Comparison of ENCODE assay signal across 37 cellular contexts in the genomic region with DNA sequence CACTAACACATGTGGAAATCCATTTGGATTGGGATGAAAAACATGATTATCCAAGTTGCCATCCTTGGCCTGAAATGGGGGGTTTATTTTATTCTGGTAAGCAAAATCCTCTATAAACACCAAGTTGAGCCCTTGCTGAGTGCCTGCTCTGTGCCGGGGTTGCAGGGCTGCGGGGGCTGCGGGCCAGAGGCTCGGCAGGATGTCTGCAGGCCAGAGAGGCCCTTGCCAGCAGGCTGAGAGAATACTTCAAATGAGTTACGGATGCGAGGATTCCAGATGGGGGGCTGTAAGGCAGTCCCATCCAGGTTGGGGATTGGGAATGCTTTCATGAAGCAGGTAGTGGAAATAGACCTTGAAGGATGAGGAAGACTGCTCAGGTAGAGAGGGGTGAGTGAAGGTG. TPM values are rescaled to one million over a fixed set of nuclear protein-coding genes. Genes with fewer than 3 reads are reported as not detected.
"Had no signal": no experiment of that assay in that cellular context is flagged by ENCODE, and none has a peak within 500 bp of the region (broad histone marks: within the 10 kb centered on the region; RNA-seq: fewer than 3 reads in every experiment).

No MANE protein-coding gene starts in this region.

- FAIRE-seq: astrocyte, TTC549 had no signal

- H3K36me3 ChIP-seq: adrenal gland, brain microvascular endothelial cell, breast epithelium, cardiac muscle cell had no signal

- H3K4me3 ChIP-seq: adrenal gland, body of pancreas, breast epithelium, cardiac muscle cell had no signal

- H3K9me3 ChIP-seq: adrenal gland, body of pancreas, breast epithelium had no signal

- H3K27ac ChIP-seq: adrenal gland, body of pancreas, brain microvascular endothelial cell, breast epithelium, cardiac muscle cell, VCaP had no signal

- H3K27me3 ChIP-seq: adrenal gland, body of pancreas, breast epithelium had no signal

- H3K4me1 ChIP-seq: adrenal gland, body of pancreas, breast epithelium had no signal

- DNase-seq: activated B cell treated with CpG ODN at 0.5 μM for 24 hours; activated CD4-positive, alpha-beta memory T cell treated with anti-CD3 and anti-CD28 coated beads for 36 hours; activated CD4-positive, alpha-beta T cell treated with anti-CD3 and anti-CD28 coated beads for 4 hours; activated CD4-positive, alpha-beta T cell treated with anti-CD3 and anti-CD28 coated beads, Interleukin-2, amount 10 ng/mL, durations not matched to agents 24 days and 14 days; activated CD4-positive, alpha-beta T cell treated with anti-CD3 and anti-CD28 coated beads, Interleukin-2, amount 50 U/mL, for 1 hour; activated CD4-positive, alpha-beta T cell treated with anti-CD3 and anti-CD28 coated beads, Interleukin-2, amount 50 U/mL, for 4 hours; activated CD4-positive, CD25-positive, alpha-beta regulatory T cell treated with anti-CD3 and anti-CD28 coated beads, Interleukin-2, amount 50 U/mL, for 72 hours; activated CD8-positive, alpha-beta memory T cell treated with anti-CD3 and anti-CD28 coated beads, Interleukin-2, amount 50 U/mL, for 4 hours; activated CD8-positive, alpha-beta T cell treated with anti-CD3 and anti-CD28 coated beads for 36 hours; activated effector memory CD4-positive, alpha-beta T cell treated with anti-CD3 and anti-CD28 coated beads, Interleukin-2, amount 50 U/mL, for 16 hours; activated gamma-delta T cell treated with Interleukin-2 at 50 U/mL for 16 hours; activated naive CD4-positive, alpha-beta T cell; activated naive CD4-positive, alpha-beta T cell treated with anti-CD3 and anti-CD28 coated beads for 36 hours; activated naive CD4-positive, alpha-beta T cell treated with anti-CD3 and anti-CD28 coated beads, Interleukin-2, amount 50 U/mL, for 16 hours; activated naive CD8-positive, alpha-beta T cell treated with anti-CD3 and anti-CD28 coated beads for 36 hours; activated T-cell treated with anti-CD3 and anti-CD28 coated beads for 4 hours; activated T-cell treated with anti-CD3 and anti-CD28 coated beads, Interleukin-2, amount 50 U/mL, for 1 hour; activated T-cell treated with anti-CD3 and anti-CD28 coated beads, Interleukin-2, amount 50 U/mL, for 4 hours; activated T-cell treated with anti-CD3 and anti-CD28 coated beads, Interleukin-2, amount 50 U/mL, for 72 hours; adrenal gland; amniotic stem cell; body of pancreas; brain microvascular endothelial cell; caudate nucleus; T-helper 1 cell; T-helper 2 cell; T-helper 9 cell had no signal

- ATAC-seq: activated CD8-positive, alpha-beta T cell treated with anti-CD3 and anti-CD28 coated beads for 36 hours; activated naive CD4-positive, alpha-beta T cell treated with anti-CD3 and anti-CD28 coated beads, Interleukin-2, amount 50 U/mL, for 72 hours; activated T-cell treated with anti-CD3 and anti-CD28 coated beads, Interleukin-2, amount 50 U/mL, for 4 hours; activated T-cell treated with anti-CD3 and anti-CD28 coated beads, Interleukin-2, amount 50 U/mL, for 72 hours; activated T-helper 17 cell treated with anti-CD3 and anti-CD28 coated beads, Interleukin-2, amount 50 U/mL, for 72 hours; body of pancreas had no signal

RNA-seq across cellular contexts. Expression of a gene that starts 9.5 kb away (rescaled TPM):
- total RNA-seq: activated B cell treated with CpG ODN at 0.5 μM for 24 hours; activated CD4-positive, alpha-beta memory T cell treated with anti-CD3 and anti-CD28 coated beads for 36 hours; activated CD4-positive, alpha-beta T cell treated with anti-CD3 and anti-CD28 coated beads, Interleukin-2, amount 10 ng/mL, durations not matched to agents 24 days and 14 days; activated CD8-positive, alpha-beta memory T cell treated with anti-CD3 and anti-CD28 coated beads for 36 hours; activated CD8-positive, alpha-beta T cell treated with anti-CD3 and anti-CD28 coated beads for 36 hours; activated naive CD4-positive, alpha-beta T cell treated with anti-CD3 and anti-CD28 coated beads for 36 hours; activated naive CD4-positive, alpha-beta T cell treated with anti-CD3 and anti-CD28 coated beads, Interleukin-2, amount 50 U/mL, for 72 hours; activated naive CD8-positive, alpha-beta T cell treated with anti-CD3 and anti-CD28 coated beads for 36 hours; activated T-cell treated with anti-CD3 and anti-CD28 coated beads, Interleukin-2, amount 50 U/mL, for 4 hours; activated T-cell treated with anti-CD3 and anti-CD28 coated beads, Interleukin-2, amount 50 U/mL, for 72 hours; activated T-helper 1 cell treated with anti-CD3 and anti-CD28 coated beads, Interleukin-12 subunit alpha, Interleukin-12 subunit beta, Interleukin-2, Interleukin-4 antibody, amounts not matched to agents 30 ng/mL and 10 ng/mL and 1 ng/mL, durations not matched to agents 14 hours and 24 hours and 36 hours; activated T-helper 17 cell treated with anti-CD3 and anti-CD28 coated beads, Interleukin-2, amount 50 U/mL, for 72 hours had no signal

RNA-seq across cellular contexts. Expression of a gene that starts 52.5 kb away (rescaled TPM):
- total RNA-seq: activated B cell treated with CpG ODN at 0.5 μM for 24 hours; activated CD4-positive, alpha-beta memory T cell treated with anti-CD3 and anti-CD28 coated beads for 36 hours; activated CD4-positive, alpha-beta T cell treated with anti-CD3 and anti-CD28 coated beads, Interleukin-2, amount 10 ng/mL, durations not matched to agents 24 days and 14 days; activated CD8-positive, alpha-beta memory T cell treated with anti-CD3 and anti-CD28 coated beads for 36 hours; activated CD8-positive, alpha-beta T cell treated with anti-CD3 and anti-CD28 coated beads for 36 hours; activated naive CD4-positive, alpha-beta T cell treated with anti-CD3 and anti-CD28 coated beads for 36 hours; activated naive CD4-positive, alpha-beta T cell treated with anti-CD3 and anti-CD28 coated beads, Interleukin-2, amount 50 U/mL, for 72 hours; activated naive CD8-positive, alpha-beta T cell treated with anti-CD3 and anti-CD28 coated beads for 36 hours; activated T-cell treated with anti-CD3 and anti-CD28 coated beads, Interleukin-2, amount 50 U/mL, for 4 hours; activated T-cell treated with anti-CD3 and anti-CD28 coated beads, Interleukin-2, amount 50 U/mL, for 72 hours; activated T-helper 1 cell treated with anti-CD3 and anti-CD28 coated beads, Interleukin-12 subunit alpha, Interleukin-12 subunit beta, Interleukin-2, Interleukin-4 antibody, amounts not matched to agents 30 ng/mL and 10 ng/mL and 1 ng/mL, durations not matched to agents 14 hours and 24 hours and 36 hours; activated T-helper 17 cell treated with anti-CD3 and anti-CD28 coated beads, Interleukin-2, amount 50 U/mL, for 72 hours; adrenal gland; aorta; astrocyte; body of pancreas; breast epithelium; cardiac muscle cell had no signal
- polyA plus RNA-seq: adrenal gland, aorta, cardiac muscle cell had no signal
